In genomic region chr11:14249121-14249963, GRCh38 we compare ENCODE assay signal across 8 cellular contexts.
DNase-seq lines count a peak whose midpoint lies in the region; ATAC-seq, FAIRE-seq and TF ChIP-seq lines count a peak whose summit lies in the region.

No MANE protein-coding gene starts in this region.

- no peaks in the 10 kb centered on the region for H3K9me1 ChIP-seq in keratinocyte (ENCODE audit: control insufficient read depth, extremely low read depth, insufficient read depth, low read length)

- CTCF ChIA-PET in activated B cell treated with CpG ODN at 0.5 μM for 24 hours (lab: Charles Lee), result interaction anchor here (0.6 to 3.0 kb wide), 23 partner anchors 10 to 479 kb away, joined by 3 to 28 read pairs (median 5); no protein-coding TSS in a partner anchor

- no peaks in the 10 kb centered on the region for H4K20me1 ChIP-seq in keratinocyte (ENCODE audit: control insufficient read depth, extremely low read depth, insufficient read depth, low read length)

- peak; percentile 46 for ATAC-seq in GM21360 (IDR thresholded peaks at IDR 0.05; ENCODE audit: unreplicated experiment)
- ATAC-seq in activated B cell treated with CpG ODN at 0.5 μM for 24 hours (ENCODE audit: low read depth), result peak; percentile 49

- H3K36me3 Mint-ChIP-seq in activated B cell treated with CpG ODN at 0.5 μM for 24 hours (ENCODE audit: low read depth), result no peaks in the 10 kb centered on the region

- H3K27ac ChIP-seq in keratinocyte (ENCODE audit: control insufficient read depth, insufficient read depth, low read length), result no peak overlapping the region

- peak; percentile 17 to 28 for DNase-seq in AML-193 (lab: John Stamatoyannopoulos, UW)
- peak; percentile 45 for DNase-seq in NCI-H2107 treated with DMSO at 0.1 percent for 48 hours (lab: John Stamatoyannopoulos, UW; ENCODE audit: unreplicated experiment)
- peak; percentile 54 for DNase-seq in activated B cell treated with CpG ODN at 0.5 μM for 24 hours
- DNase-seq in bronchial epithelial cell (ENCODE audit: low read depth), result peak; percentile 42
- peak; percentile 9 for DNase-seq in keratinocyte (ENCODE audit: low read depth, low spot score)
- peak; percentile 67 for DNase-seq in stimulated activated CD4-positive, alpha-beta T cell treated with anti-CD3 and anti-CD28 coated beads, Interleukin-1b, Interleukin-23, amount 100 ng/mL, for 48 hours
- DNase-seq in cortex of kidney (lab: John Stamatoyannopoulos, UW), result no peak

- no peaks in the 10 kb centered on the region for H3K79me2 ChIP-seq in keratinocyte (ENCODE audit: control insufficient read depth, insufficient read depth, low read length)

- intact Hi-C loops in activated B cell treated with CpG ODN at 0.5 μM for 24 hours (cut with micrococcal nuclease), result loop anchor here (1.0 to 5.0 kb wide), 6 partner anchors 12 to 762 kb away; no protein-coding TSS in a partner anchor

- peak; percentile 71 for TF ChIP-seq CTCF in activated B cell treated with CpG ODN at 0.5 μM for 24 hours (IDR thresholded peaks at IDR 0.05)
- TF ChIP-seq CTCF in bronchial epithelial cell (IDR thresholded peaks at IDR 0.05; ENCODE audit: insufficient read depth, low read length, severe bottlenecking), result peak; percentile 78
- peak; percentile 72 to 85 (median 74) for TF ChIP-seq CTCF in keratinocyte (optimal IDR thresholded peaks at IDR 0.05 in 1 of 3, IDR thresholded peaks at IDR 0.05 in 1 of 3, conservative IDR thresholded peaks at IDR 0.05 in 1 of 3; ENCODE audit: extremely low read depth in 1 of 3, insufficient read depth in 2 of 3, low read length in 3 of 3)

- H3K4me3 ChIP-seq in bronchial epithelial cell (ENCODE audit: low read depth, low read length), result no peak overlapping the region
- H3K4me3 ChIP-seq in keratinocyte (ENCODE audit: control insufficient read depth in 2 of 3, extremely low read depth in 1 of 3, insufficient read depth in 2 of 3, low read depth in 1 of 3, low read length in 3 of 3), result no peak overlapping the region

- H3K4me3 Mint-ChIP-seq in activated B cell treated with CpG ODN at 0.5 μM for 24 hours, result peak overlapping the region; percentile 41

- FAIRE-seq in bronchial epithelial cell (lab: Jason Lieb, UNC), result no peak
- peak; percentile 86 for FAIRE-seq in keratinocyte (lab: Jason Lieb, UNC)

- no peaks in the 10 kb centered on the region for H3K9me3 Mint-ChIP-seq in activated B cell treated with CpG ODN at 0.5 μM for 24 hours

- POLR2A ChIA-PET in activated B cell treated with CpG ODN at 0.5 μM for 24 hours (lab: Charles Lee), result no interaction called here

- H3K9ac ChIP-seq in keratinocyte (ENCODE audit: control insufficient read depth, extremely low read depth, insufficient read depth, low read length), result no peak overlapping the region

- dilution Hi-C loops in keratinocyte (cut with MboI; ENCODE audit: extremely low pct_ligation_motif_present, low sequenced_read_pairs), result loop anchor here (25.0 kb wide), 2 partner anchors 287 to 487 kb away; partner anchors contain the start of gene SPON1

- H3K36me3 ChIP-seq in bronchial epithelial cell (ENCODE audit: control insufficient read depth, insufficient read depth, low read length), result no peaks in the 10 kb centered on the region
- no peaks in the 10 kb centered on the region for H3K36me3 ChIP-seq in keratinocyte (ENCODE audit: control insufficient read depth in 2 of 2, extremely low read depth in 1 of 2, insufficient read depth in 2 of 2, low read length in 2 of 2)

- no peak overlapping the region for H3K27ac Mint-ChIP-seq in activated B cell treated with CpG ODN at 0.5 μM for 24 hours

- H3K27me3 ChIP-seq in bronchial epithelial cell (ENCODE audit: control insufficient read depth, insufficient read depth, low read length) (no peaks in the 10 kb centered on the region), keratinocyte (ENCODE audit: control insufficient read depth, extremely low read depth, insufficient read depth, low read length) (peaks cover 31% of the 10 kb centered on the region)

- peaks cover 7% of the 10 kb centered on the region for H3K4me1 ChIP-seq in keratinocyte (ENCODE audit: control insufficient read depth, extremely low read depth, insufficient read depth, low read length)

- no peak overlapping the region for H3K4me2 ChIP-seq in keratinocyte (ENCODE audit: control insufficient read depth, extremely low read depth, insufficient read depth, low read depth, low read length)

- peaks cover 17% of the 10 kb centered on the region for H3K4me1 Mint-ChIP-seq in activated B cell treated with CpG ODN at 0.5 μM for 24 hours

- H2AFZ ChIP-seq in keratinocyte (ENCODE audit: control insufficient read depth, low read length), result no peak overlapping the region

- H3K27me3 Mint-ChIP-seq in activated B cell treated with CpG ODN at 0.5 μM for 24 hours, result peaks cover 27% of the 10 kb centered on the region

- H3K9me3 ChIP-seq in keratinocyte (ENCODE audit: control insufficient read depth, low read depth, low read length), result no peaks in the 10 kb centered on the region
